In the genomic region with DNA sequence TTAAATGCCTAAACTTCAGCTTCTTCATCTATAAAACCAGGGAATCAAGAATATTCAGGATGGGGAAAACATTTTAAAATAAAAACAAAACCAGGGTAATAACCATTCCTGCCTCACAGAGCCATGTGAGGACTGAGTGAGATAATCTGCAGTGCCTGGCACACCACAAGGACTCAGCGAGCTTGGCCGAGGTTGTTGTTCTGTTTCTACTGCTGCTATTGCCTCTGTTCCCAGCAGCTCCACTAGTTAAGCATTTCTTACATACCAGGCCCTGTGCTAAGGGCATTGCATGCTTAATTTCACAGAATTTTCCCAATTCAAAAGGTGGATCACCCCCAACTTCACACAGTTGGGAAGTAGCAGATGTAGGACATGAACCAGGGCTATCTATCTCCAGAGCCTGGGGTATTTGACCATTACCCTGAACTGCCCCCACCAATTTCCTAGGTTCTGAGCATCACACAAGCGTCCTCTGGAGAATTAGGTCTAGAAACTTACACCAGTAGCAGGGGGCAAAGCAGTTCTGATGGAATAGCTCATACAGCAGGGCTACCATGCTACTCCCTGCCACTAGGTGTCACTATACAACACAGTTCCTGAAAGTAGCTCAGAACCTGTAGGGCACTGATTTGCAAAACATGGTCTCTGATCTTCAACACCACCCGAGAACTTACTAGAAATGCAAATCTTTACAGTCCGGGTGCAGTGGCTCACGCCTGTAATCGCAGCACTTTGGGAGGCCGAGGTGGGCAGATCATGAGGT, we compare ENCODE assay signal across 8 cellular contexts.
A peak's percentile ranks its signal among the peaks of the same experiment; 100 is the strongest.
DNase-seq lines count a peak whose midpoint lies in the region; FAIRE-seq and TF ChIP-seq lines count a peak whose summit lies in the region.

No MANE protein-coding gene starts in this region.

- 87% methylated on average over 8 of the region's 8 CpGs for WGBS in mammary epithelial cell (ENCODE audit: low coverage, missing lambda C conversion rate)
- 94 to 96% methylated on average over 8 of the region's 8 CpGs for WGBS in lower leg skin, 2 donors

- in situ Hi-C loops in mammary epithelial cell (cut with MboI; ENCODE audit: low sequenced_read_pairs in 2 of 2): loop anchor here (10.0 kb wide), 1 partner anchor 59 kb away; no protein-coding TSS in a partner anchor

- CTCF ChIA-PET in mammary epithelial cell (lab: Charles Lee; ENCODE audit: low non-redundant PET): interaction anchor here (0.5 to 1.1 kb wide), 2 partner anchors 59 to 594 kb away, joined by 3 to 15 read pairs; no protein-coding TSS in a partner anchor

- BruUV-seq in mammary epithelial cell (replicated peaks; lab: Mats Ljungman, UMichigan): TSS peak; percentile 3

- H3K9ac ChIP-seq in mammary epithelial cell (ENCODE audit: insufficient read depth, low read length): no peak overlapping the region

- dilution Hi-C loops in mammary epithelial cell (cut with HindIII; ENCODE audit: low sequenced_read_pairs): loop anchor here (5.0 kb wide), 1 partner anchor 37 kb away; no protein-coding TSS in a partner anchor

- DNase-seq in D721Med (ENCODE audit: insufficient read length, low spot score) (no peak), mammary epithelial cell (no peak), mucosa of gallbladder (ENCODE audit: low spot score) (peak; percentile 40), amniotic stem cell (lab: John Stamatoyannopoulos, UW) (no peak), GM12891 (ENCODE audit: insufficient read length, low spot score) (no peak), lower leg skin (ENCODE audit: low spot score in 2 of 2) (no peak)
- no peak for DNase-seq in activated effector memory CD4-positive, alpha-beta T cell treated with anti-CD3 and anti-CD28 coated beads, Interleukin-2, amount 50 U/mL, for 16 hours

- H3K27me3 ChIP-seq in mammary epithelial cell (ENCODE audit: insufficient read depth, low read length): no peaks in the 10 kb centered on the region

- peaks cover 86% of the 10 kb centered on the region for H3K79me2 ChIP-seq in mammary epithelial cell (ENCODE audit: insufficient read depth, low read length)

- peaks cover 11% of the 10 kb centered on the region for H3K9me3 ChIP-seq in mammary epithelial cell (replicated peaks; ENCODE audit: insufficient read depth, low read length)

- H3K4me3 ChIP-seq in mammary epithelial cell (replicated peaks in 1 of 3; ENCODE audit: insufficient read depth in 1 of 3, low read depth in 2 of 3, low read length in 3 of 3) (no peak overlapping the region), lower leg skin (ENCODE audit: low read depth, poor library complexity, severe bottlenecking) (no peak overlapping the region)

- intact Hi-C loops in mammary epithelial cell (cut with micrococcal nuclease): loop anchor here (1.0 kb wide), 1 partner anchor 61 kb away; no protein-coding TSS in a partner anchor
- intact Hi-C loops in lower leg skin (cut with DNase I; ENCODE audit: low total_unique reads): no loop called here

- FAIRE-seq in D721Med (lab: Jason Lieb, UNC) (no peak), GM12891 (lab: Jason Lieb, UNC) (no peak)

- no peak for TF ChIP-seq POLR2A in GM12891 (IDR thresholded peaks at IDR 0.05; ENCODE audit: low read depth, low read length)
- no peak for TF ChIP-seq POLR2A in lower leg skin (IDR thresholded peaks at IDR 0.05)

- H3K4me1 ChIP-seq in mammary epithelial cell (ENCODE audit: insufficient read depth, low read length): peaks cover 44% of the 10 kb centered on the region

- no peak overlapping the region for H3K4me2 ChIP-seq in mammary epithelial cell (ENCODE audit: insufficient read depth, low read depth, low read length)

- H4K20me1 ChIP-seq in mammary epithelial cell (ENCODE audit: insufficient read depth, low read length): no peaks in the 10 kb centered on the region

- H3K36me3 ChIP-seq in mammary epithelial cell (ENCODE audit: insufficient read depth, low read length): peaks cover 45% of the 10 kb centered on the region

- no peak overlapping the region for H3K27ac ChIP-seq in mammary epithelial cell (ENCODE audit: insufficient read depth, low read depth, low read length)

- no peak overlapping the region for H2AFZ ChIP-seq in mammary epithelial cell (ENCODE audit: low read depth, low read length)

- TF ChIP-seq CTCF in D721Med (IDR thresholded peaks at IDR 0.05; ENCODE audit: insufficient read depth, missing control alignments) (peak; percentile 24), LNCAP (IDR thresholded peaks at IDR 0.05) (peak; percentile 63; the same call in 1 of the 2 replicates), mammary epithelial cell (conservative IDR thresholded peaks at IDR 0.05 in 1 of 2, IDR thresholded peaks at IDR 0.05 in 1 of 2; ENCODE audit: extremely low read depth in 1 of 2, insufficient read depth in 1 of 2, low read depth in 1 of 2, low read length in 2 of 2) (peak; percentile 75 to 79), lower leg skin (IDR thresholded peaks at IDR 0.05) (no peak)

TF ChIP-seq in GM12891, 5 proteins besides CTCF, POLR2A, EP300 and RAD21:
- TF ChIP-seq POLR2AphosphoS5 (IDR thresholded peaks at IDR 0.05; ENCODE audit: low read depth, low read length) (no peak), PAX5 (IDR thresholded peaks at IDR 0.05; ENCODE audit: insufficient read depth, low read length, severe bottlenecking) (no peak), TAF1 (IDR thresholded peaks at IDR 0.05; ENCODE audit: low read depth, low read length) (no peak), SPI1 (IDR thresholded peaks at IDR 0.05; ENCODE audit: low read depth, low read length) (no peak), POU2F2 (IDR thresholded peaks at IDR 0.05; ENCODE audit: low read depth, low read length) (no peak)

Comparison
In these comparisons a context has a peak if more than half of its experiments do, and no peak if none do; other contexts are left out.
1. CTCF ChIP-seq: peak in D721Med (single experiment), LNCAP (single experiment) and mammary epithelial cell (2 of 2); none in lower leg skin (0 of 3).